ENCODE assay signal across 1 cellular context in the genomic region with DNA sequence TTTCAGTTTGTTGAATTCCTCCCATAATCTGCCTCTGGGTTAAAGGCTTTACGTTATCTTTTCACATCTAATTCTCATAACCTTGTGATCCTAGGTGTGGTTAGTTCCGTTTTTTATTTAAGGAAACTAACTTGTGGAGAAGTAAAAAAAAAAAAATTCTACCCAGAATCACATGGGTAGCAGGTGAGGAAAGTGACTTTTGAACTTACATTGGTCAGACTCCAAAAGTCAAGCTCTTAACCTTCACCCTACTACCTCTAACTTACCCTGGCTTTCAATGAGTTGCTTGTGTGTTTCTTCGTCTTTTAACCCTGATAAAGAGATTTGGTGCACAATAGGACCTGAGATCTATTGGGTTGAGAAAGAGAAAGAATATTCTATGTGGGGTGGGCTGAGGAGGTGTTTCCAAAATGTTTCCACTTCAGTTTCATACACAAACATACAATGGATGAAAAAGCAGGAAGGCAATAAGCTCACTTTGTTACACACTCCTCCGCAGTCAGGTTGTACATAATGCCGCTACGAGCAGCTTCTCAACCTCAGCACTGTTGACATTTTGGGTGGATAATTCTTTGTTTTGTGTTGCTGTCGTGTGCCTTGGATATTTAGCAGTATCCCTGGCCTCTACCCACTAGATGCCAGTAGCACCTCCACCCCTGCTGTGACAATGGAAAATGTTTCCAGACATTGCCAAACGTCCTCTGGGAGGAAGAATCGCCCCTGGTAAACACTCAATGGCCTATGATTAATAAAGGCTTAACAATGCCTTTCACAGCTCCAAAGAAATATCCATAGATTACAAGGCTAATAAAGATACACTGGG.
TF ChIP-seq lines count a peak whose summit lies in the region.

No MANE protein-coding gene starts in this region.

TF ChIP-seq in HepG2, 621 proteins besides CTCF, POLR2A, EP300 and RAD21 (continued from another document and continues in another):
- TF ChIP-seq ZNF383 (CRISPR knock-in tag; IDR thresholded peaks at IDR 0.05; ENCODE audit: borderline replicate concordance) (peak; percentile 72; the same call in 1 of the 2 replicates), ZNF644 (CRISPR knock-in tag; IDR thresholded peaks at IDR 0.05; ENCODE audit: low read depth) (peak; percentile 26; the same call in 1 of the 2 replicates), KDM6A (CRISPR knock-in tag; IDR thresholded peaks at IDR 0.05; ENCODE audit: low read depth) (0 out of 2 replicates have a peak, but pooled peaks have one; percentile 5), ZNF431 (CRISPR knock-in tag; IDR thresholded peaks at IDR 0.05; ENCODE audit: borderline replicate concordance, low read depth) (peak; percentile 38; the same call in 1 of the 2 replicates), ZFX (CRISPR knock-in tag; IDR thresholded peaks at IDR 0.05; ENCODE audit: low read depth) (peak; percentile 31), ZFP36L1 (CRISPR knock-in tag; IDR thresholded peaks at IDR 0.05) (0 out of 2 replicates have a peak, but pooled peaks have one; percentile 60), NR2C2 (CRISPR knock-in tag; IDR thresholded peaks at IDR 0.05; ENCODE audit: borderline replicate concordance) (peak; percentile 80), GATAD2A (CRISPR knock-in tag; IDR thresholded peaks at IDR 0.05) (peak; percentile 78), ZSCAN31 (CRISPR knock-in tag; IDR thresholded peaks at IDR 0.05; ENCODE audit: low read depth) (no peak), PCBP1 (IDR thresholded peaks at IDR 0.05; ENCODE audit: borderline replicate concordance, low read depth, low read length) (no peak), ZBTB3 (CRISPR knock-in tag; IDR thresholded peaks at IDR 0.05; ENCODE audit: borderline replicate concordance, low read depth) (peak; percentile 72), JUND (CRISPR knock-in tag; IDR thresholded peaks at IDR 0.05) (peak; percentile 42; the same call in 1 of the 2 replicates), ZBTB8A (CRISPR knock-in tag; IDR thresholded peaks at IDR 0.05; ENCODE audit: borderline replicate concordance, low read depth) (0 out of 2 replicates have a peak, but pooled peaks have one; percentile 50), SMC3 (IDR thresholded peaks at IDR 0.05; ENCODE audit: low read length) (peak; percentile 27; the same call in 1 of the 2 replicates), FOXO1 (CRISPR knock-in tag; IDR thresholded peaks at IDR 0.05) (peak; percentile 57; the same call in 1 of the 2 replicates), ZNF747 (CRISPR knock-in tag; IDR thresholded peaks at IDR 0.05; ENCODE audit: borderline replicate concordance) (0 out of 2 replicates have a peak, but pooled peaks have one; percentile 52), ZSCAN22 (CRISPR knock-in tag; IDR thresholded peaks at IDR 0.05) (0 out of 2 replicates have a peak, but pooled peaks have one; percentile 29), NFIB (CRISPR knock-in tag; IDR thresholded peaks at IDR 0.05; ENCODE audit: borderline replicate concordance) (no peak), PHF21A (CRISPR knock-in tag; IDR thresholded peaks at IDR 0.05) (peak; percentile 48; the same call in 1 of the 2 replicates), TARDBP (CRISPR knock-in tag; IDR thresholded peaks at IDR 0.05) (peak; percentile 74), POGZ (CRISPR knock-in tag; IDR thresholded peaks at IDR 0.05) (peak; percentile 49; the same call in 1 of the 2 replicates), ZNF44 (CRISPR knock-in tag; IDR thresholded peaks at IDR 0.05) (no peak), ZNF350 (CRISPR knock-in tag; IDR thresholded peaks at IDR 0.05; ENCODE audit: borderline replicate concordance, low read depth) (0 out of 2 replicates have a peak, but pooled peaks have one; percentile 15), KAT8 (CRISPR knock-in tag; IDR thresholded peaks at IDR 0.05) (peak; percentile 6), ZMYM2 (CRISPR knock-in tag; IDR thresholded peaks at IDR 0.05) (peak; percentile 92), SP140L (CRISPR knock-in tag; IDR thresholded peaks at IDR 0.05; ENCODE audit: borderline replicate concordance) (0 out of 2 replicates have a peak, but pooled peaks have one; percentile 67), TBX3 (IDR thresholded peaks at IDR 0.05; ENCODE audit: borderline replicate concordance) (no peak), SPEN (CRISPR knock-in tag; IDR thresholded peaks at IDR 0.05; ENCODE audit: low read depth) (peak; percentile 68; the same call in 1 of the 2 replicates), CEBPB (IDR thresholded peaks at IDR 0.05; ENCODE audit: borderline replicate concordance, low read depth, low read length) (no peak), PPARG (CRISPR knock-in tag; conservative IDR thresholded peaks at IDR 0.05) (peak; percentile 98), KAT7 (CRISPR knock-in tag; IDR thresholded peaks at IDR 0.05; ENCODE audit: borderline replicate concordance) (peak; percentile 60; the same call in 1 of the 2 replicates)
- TF ChIP-seq, protein P1, sequence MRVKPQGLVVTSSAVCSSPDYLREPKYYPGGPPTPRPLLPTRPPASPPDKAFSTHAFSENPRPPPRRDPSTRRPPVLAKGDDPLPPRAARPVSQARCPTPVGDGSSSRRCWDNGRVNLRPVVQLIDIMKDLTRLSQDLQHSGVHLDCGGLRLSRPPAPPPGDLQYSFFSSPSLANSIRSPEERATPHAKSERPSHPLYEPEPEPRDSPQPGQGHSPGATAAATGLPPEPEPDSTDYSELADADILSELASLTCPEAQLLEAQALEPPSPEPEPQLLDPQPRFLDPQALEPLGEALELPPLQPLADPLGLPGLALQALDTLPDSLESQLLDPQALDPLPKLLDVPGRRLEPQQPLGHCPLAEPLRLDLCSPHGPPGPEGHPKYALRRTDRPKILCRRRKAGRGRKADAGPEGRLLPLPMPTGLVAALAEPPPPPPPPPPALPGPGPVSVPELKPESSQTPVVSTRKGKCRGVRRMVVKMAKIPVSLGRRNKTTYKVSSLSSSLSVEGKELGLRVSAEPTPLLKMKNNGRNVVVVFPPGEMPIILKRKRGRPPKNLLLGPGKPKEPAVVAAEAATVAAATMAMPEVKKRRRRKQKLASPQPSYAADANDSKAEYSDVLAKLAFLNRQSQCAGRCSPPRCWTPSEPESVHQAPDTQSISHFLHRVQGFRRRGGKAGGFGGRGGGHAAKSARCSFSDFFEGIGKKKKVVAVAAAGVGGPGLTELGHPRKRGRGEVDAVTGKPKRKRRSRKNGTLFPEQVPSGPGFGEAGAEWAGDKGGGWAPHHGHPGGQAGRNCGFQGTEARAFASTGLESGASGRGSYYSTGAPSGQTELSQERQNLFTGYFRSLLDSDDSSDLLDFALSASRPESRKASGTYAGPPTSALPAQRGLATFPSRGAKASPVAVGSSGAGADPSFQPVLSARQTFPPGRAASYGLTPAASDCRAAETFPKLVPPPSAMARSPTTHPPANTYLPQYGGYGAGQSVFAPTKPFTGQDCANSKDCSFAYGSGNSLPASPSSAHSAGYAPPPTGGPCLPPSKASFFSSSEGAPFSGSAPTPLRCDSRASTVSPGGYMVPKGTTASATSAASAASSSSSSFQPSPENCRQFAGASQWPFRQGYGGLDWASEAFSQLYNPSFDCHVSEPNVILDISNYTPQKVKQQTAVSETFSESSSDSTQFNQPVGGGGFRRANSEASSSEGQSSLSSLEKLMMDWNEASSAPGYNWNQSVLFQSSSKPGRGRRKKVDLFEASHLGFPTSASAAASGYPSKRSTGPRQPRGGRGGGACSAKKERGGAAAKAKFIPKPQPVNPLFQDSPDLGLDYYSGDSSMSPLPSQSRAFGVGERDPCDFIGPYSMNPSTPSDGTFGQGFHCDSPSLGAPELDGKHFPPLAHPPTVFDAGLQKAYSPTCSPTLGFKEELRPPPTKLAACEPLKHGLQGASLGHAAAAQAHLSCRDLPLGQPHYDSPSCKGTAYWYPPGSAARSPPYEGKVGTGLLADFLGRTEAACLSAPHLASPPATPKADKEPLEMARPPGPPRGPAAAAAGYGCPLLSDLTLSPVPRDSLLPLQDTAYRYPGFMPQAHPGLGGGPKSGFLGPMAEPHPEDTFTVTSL (CRISPR knock-in tag; IDR thresholded peaks at IDR 0.05; ENCODE audit: borderline replicate concordance) = peak; percentile 83
- TF ChIP-seq, protein P2, sequence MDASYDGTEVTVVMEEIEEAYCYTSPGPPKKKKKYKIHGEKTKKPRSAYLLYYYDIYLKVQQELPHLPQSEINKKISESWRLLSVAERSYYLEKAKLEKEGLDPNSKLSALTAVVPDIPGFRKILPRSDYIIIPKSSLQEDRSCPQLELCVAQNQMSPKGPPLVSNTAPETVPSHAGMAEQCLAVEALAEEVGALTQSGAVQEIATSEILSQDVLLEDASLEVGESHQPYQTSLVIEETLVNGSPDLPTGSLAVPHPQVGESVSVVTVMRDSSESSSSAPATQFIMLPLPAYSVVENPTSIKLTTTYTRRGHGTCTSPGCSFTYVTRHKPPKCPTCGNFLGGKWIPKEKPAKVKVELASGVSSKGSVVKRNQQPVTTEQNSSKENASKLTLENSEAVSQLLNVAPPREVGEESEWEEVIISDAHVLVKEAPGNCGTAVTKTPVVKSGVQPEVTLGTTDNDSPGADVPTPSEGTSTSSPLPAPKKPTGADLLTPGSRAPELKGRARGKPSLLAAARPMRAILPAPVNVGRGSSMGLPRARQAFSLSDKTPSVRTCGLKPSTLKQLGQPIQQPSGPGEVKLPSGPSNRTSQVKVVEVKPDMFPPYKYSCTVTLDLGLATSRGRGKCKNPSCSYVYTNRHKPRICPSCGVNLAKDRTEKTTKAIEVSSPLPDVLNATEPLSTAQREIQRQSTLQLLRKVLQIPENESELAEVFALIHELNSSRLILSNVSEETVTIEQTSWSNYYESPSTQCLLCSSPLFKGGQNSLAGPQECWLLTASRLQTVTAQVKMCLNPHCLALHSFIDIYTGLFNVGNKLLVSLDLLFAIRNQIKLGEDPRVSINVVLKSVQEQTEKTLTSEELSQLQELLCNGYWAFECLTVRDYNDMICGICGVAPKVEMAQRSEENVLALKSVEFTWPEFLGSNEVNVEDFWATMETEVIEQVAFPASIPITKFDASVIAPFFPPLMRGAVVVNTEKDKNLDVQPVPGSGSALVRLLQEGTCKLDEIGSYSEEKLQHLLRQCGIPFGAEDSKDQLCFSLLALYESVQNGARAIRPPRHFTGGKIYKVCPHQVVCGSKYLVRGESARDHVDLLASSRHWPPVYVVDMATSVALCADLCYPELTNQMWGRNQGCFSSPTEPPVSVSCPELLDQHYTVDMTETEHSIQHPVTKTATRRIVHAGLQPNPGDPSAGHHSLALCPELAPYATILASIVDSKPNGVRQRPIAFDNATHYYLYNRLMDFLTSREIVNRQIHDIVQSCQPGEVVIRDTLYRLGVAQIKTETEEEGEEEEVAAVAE (CRISPR knock-in tag; IDR thresholded peaks at IDR 0.05; ENCODE audit: borderline replicate concordance) = peak; percentile 78; the same call in 1 of the 2 replicates
- TF ChIP-seq, protein P3, sequence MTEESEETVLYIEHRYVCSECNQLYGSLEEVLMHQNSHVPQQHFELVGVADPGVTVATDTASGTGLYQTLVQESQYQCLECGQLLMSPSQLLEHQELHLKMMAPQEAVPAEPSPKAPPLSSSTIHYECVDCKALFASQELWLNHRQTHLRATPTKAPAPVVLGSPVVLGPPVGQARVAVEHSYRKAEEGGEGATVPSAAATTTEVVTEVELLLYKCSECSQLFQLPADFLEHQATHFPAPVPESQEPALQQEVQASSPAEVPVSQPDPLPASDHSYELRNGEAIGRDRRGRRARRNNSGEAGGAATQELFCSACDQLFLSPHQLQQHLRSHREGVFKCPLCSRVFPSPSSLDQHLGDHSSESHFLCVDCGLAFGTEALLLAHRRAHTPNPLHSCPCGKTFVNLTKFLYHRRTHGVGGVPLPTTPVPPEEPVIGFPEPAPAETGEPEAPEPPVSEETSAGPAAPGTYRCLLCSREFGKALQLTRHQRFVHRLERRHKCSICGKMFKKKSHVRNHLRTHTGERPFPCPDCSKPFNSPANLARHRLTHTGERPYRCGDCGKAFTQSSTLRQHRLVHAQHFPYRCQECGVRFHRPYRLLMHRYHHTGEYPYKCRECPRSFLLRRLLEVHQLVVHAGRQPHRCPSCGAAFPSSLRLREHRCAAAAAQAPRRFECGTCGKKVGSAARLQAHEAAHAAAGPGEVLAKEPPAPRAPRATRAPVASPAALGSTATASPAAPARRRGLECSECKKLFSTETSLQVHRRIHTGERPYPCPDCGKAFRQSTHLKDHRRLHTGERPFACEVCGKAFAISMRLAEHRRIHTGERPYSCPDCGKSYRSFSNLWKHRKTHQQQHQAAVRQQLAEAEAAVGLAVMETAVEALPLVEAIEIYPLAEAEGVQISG (CRISPR knock-in tag; IDR thresholded peaks at IDR 0.05) = no peak
- TF ChIP-seq, protein P4, sequence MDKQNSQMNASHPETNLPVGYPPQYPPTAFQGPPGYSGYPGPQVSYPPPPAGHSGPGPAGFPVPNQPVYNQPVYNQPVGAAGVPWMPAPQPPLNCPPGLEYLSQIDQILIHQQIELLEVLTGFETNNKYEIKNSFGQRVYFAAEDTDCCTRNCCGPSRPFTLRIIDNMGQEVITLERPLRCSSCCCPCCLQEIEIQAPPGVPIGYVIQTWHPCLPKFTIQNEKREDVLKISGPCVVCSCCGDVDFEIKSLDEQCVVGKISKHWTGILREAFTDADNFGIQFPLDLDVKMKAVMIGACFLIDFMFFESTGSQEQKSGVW (CRISPR knock-in tag; IDR thresholded peaks at IDR 0.05; ENCODE audit: borderline replicate concordance) = no peak
- TF ChIP-seq, protein P5, sequence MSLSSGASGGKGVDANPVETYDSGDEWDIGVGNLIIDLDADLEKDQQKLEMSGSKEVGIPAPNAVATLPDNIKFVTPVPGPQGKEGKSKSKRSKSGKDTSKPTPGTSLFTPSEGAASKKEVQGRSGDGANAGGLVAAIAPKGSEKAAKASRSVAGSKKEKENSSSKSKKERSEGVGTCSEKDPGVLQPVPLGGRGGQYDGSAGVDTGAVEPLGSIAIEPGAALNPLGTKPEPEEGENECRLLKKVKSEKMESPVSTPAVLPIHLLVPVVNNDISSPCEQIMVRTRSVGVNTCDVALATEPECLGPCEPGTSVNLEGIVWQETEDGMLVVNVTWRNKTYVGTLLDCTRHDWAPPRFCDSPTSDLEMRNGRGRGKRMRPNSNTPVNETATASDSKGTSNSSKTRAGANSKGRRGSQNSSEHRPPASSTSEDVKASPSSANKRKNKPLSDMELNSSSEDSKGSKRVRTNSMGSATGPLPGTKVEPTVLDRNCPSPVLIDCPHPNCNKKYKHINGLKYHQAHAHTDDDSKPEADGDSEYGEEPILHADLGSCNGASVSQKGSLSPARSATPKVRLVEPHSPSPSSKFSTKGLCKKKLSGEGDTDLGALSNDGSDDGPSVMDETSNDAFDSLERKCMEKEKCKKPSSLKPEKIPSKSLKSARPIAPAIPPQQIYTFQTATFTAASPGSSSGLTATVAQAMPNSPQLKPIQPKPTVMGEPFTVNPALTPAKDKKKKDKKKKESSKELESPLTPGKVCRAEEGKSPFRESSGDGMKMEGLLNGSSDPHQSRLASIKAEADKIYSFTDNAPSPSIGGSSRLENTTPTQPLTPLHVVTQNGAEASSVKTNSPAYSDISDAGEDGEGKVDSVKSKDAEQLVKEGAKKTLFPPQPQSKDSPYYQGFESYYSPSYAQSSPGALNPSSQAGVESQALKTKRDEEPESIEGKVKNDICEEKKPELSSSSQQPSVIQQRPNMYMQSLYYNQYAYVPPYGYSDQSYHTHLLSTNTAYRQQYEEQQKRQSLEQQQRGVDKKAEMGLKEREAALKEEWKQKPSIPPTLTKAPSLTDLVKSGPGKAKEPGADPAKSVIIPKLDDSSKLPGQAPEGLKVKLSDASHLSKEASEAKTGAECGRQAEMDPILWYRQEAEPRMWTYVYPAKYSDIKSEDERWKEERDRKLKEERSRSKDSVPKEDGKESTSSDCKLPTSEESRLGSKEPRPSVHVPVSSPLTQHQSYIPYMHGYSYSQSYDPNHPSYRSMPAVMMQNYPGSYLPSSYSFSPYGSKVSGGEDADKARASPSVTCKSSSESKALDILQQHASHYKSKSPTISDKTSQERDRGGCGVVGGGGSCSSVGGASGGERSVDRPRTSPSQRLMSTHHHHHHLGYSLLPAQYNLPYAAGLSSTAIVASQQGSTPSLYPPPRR (CRISPR knock-in tag; IDR thresholded peaks at IDR 0.05; ENCODE audit: borderline replicate concordance) = peak; percentile 56; the same call in 1 of the 2 replicates
